In the genomic region with DNA sequence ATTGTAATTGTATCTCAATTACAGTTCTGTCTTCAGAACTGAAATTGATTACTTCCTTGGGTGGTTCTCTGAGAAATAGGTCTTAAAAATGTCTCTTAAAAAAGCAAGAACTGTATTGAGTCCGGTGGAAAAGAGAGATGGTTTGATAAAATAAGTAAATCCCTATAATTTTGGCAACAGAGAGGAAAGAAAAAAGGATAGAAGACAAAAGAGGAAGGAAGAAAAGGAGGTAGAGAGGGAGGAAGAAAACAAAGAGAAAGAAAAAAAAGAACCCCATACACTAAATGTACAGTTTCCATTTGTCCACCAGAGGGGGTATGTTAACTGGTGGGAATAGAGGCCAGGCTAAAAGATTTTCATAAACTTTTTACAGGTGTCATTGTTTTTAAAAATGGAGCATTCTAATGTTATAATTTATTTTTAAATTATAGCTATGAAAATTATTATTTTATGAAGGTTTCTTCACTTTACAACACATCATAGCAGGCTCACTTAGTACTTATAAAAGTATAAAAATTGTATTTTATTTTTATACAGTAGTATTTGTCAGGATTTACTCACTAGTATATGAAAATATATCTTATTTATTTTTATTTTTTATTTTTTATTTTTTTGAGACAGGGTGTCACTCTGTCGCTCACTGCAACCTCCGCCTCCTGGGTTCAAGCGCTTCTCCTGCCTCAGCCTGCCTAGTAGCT, we compare ENCODE assay signal across 8 cellular contexts. TPM values are rescaled to one million over a fixed set of nuclear protein-coding genes. Genes with fewer than 3 reads are reported as not detected.
A peak's percentile ranks its signal among the peaks of the same experiment; 100 is the strongest.
DNase-seq lines count a peak whose midpoint lies in the region; ATAC-seq, FAIRE-seq and TF ChIP-seq lines count a peak whose summit lies in the region.

No MANE protein-coding gene starts in this region.

- H3K27me3 Mint-ChIP-seq in naive thymus-derived CD8-positive, alpha-beta T cell, result peaks cover 0 to 2% (median 0%) of the 10 kb centered on the region in 5 donors

- FAIRE-seq in GM12891 (lab: Jason Lieb, UNC), result no peak

- peak overlapping the region; percentile 9 to 74 (median 59) for H3K4me3 Mint-ChIP-seq in naive thymus-derived CD8-positive, alpha-beta T cell

- 0 out of 2 replicates have a peak, but pooled peaks cover 6% of the 10 kb centered on the region for H3K36me3 ChIP-seq in OCI-LY1 (ENCODE audit: insufficient read depth, low read length)

- no peaks in the 10 kb centered on the region for H3F3A ChIP-seq in OCI-LY1 (ENCODE audit: insufficient read depth, low read length)

- H3K9me3 Mint-ChIP-seq in naive thymus-derived CD8-positive, alpha-beta T cell, result no peaks in the 10 kb centered on the region

- H3K9ac ChIP-seq in OCI-LY1 (ENCODE audit: low read length), result peak overlapping the region; percentile 15; the same call in 1 of the 2 replicates

- ATAC-seq in naive thymus-derived CD8-positive, alpha-beta T cell, result no peak
- no peak for ATAC-seq in GM19452 (IDR thresholded peaks at IDR 0.05; ENCODE audit: unreplicated experiment)

- H3K27ac ChIP-seq in OCI-LY1 (ENCODE audit: low read depth, low read length, poor library complexity, severe bottlenecking), result peak overlapping the region; percentile 82

- H3K4me3 ChIP-seq in OCI-LY1 (ENCODE audit: low read depth, low read length, poor library complexity, severe bottlenecking), result no peak overlapping the region

- peak overlapping the region in 6 of 10 donors; percentile 66 to 90 (median 70) for H3K27ac Mint-ChIP-seq in naive thymus-derived CD8-positive, alpha-beta T cell

- H3K4me2 ChIP-seq in OCI-LY1 (ENCODE audit: low read length), result peak overlapping the region; percentile 36

- H3K4me1 ChIP-seq in OCI-LY1 (ENCODE audit: insufficient read depth, low read length, severe bottlenecking), result peaks cover 44% of the 10 kb centered on the region

- no peaks in the 10 kb centered on the region for H3K9me3 ChIP-seq in OCI-LY1 (ENCODE audit: low read length)

- H3K27me3 ChIP-seq in OCI-LY1 (ENCODE audit: insufficient read depth, low read length), result no peaks in the 10 kb centered on the region

- POLR2A ChIA-PET in naive thymus-derived CD8-positive, alpha-beta T cell (lab: Charles Lee), result interaction anchor here (0.7 kb wide), 1 partner anchor 221 kb away, joined by 3 read pairs; no protein-coding TSS in a partner anchor

- in situ Hi-C loops in KBM-7 (cut with MboI; ENCODE audit: low pct_unique_long_range_greater_than_20kb, low sequenced_read_pairs), result no loop called here

- peaks cover 24% of the 10 kb centered on the region for H3K79me2 ChIP-seq in OCI-LY1 (ENCODE audit: insufficient read depth, low read length)

- H3K4me1 Mint-ChIP-seq in naive thymus-derived CD8-positive, alpha-beta T cell, result peaks cover 22 to 35% (median 29%) of the 10 kb centered on the region in 4 donors

- peak overlapping the region; percentile 86 for H2AFZ ChIP-seq in OCI-LY1 (ENCODE audit: low read length)

- H4K20me1 ChIP-seq in OCI-LY1 (ENCODE audit: insufficient read depth, low read length), result no peaks in the 10 kb centered on the region

- peak; percentile 84 for DNase-seq in DMS 273 (lab: John Stamatoyannopoulos, UW; ENCODE audit: unreplicated experiment)
- DNase-seq in KBM-7, result peak; percentile 63
- peak; percentile 50 for DNase-seq in central memory CD4-positive, alpha-beta T cell
- DNase-seq in naive thymus-derived CD8-positive, alpha-beta T cell, result peak in 5 of 10 donors; percentile 6 to 66 (median 58)
- no peak for DNase-seq in putamen (ENCODE audit: low spot score)
- DNase-seq in GM12891 (ENCODE audit: insufficient read length, low spot score), result no peak

- TF ChIP-seq CTCF in OCI-LY1 (IDR thresholded peaks at IDR 0.05; ENCODE audit: low read length), result peak; percentile 75

- TF ChIP-seq POLR2A in GM12891 (IDR thresholded peaks at IDR 0.05; ENCODE audit: low read depth, low read length), result no peak

- H3K36me3 Mint-ChIP-seq in naive thymus-derived CD8-positive, alpha-beta T cell, result peaks cover 0 to 3% (median 0%) of the 10 kb centered on the region in 3 donors

- H3K9me2 ChIP-seq in OCI-LY1 (ENCODE audit: low read depth, low read length), result no peaks in the 10 kb centered on the region

TF ChIP-seq in GM12891, 5 proteins besides CTCF, POLR2A, EP300 and RAD21:
- TF ChIP-seq POLR2AphosphoS5 (IDR thresholded peaks at IDR 0.05; ENCODE audit: low read depth, low read length) (no peak), POU2F2 (IDR thresholded peaks at IDR 0.05; ENCODE audit: low read depth, low read length) (no peak), SPI1 (IDR thresholded peaks at IDR 0.05; ENCODE audit: low read depth, low read length) (no peak), PAX5 (IDR thresholded peaks at IDR 0.05; ENCODE audit: insufficient read depth, low read length, severe bottlenecking) (no peak), TAF1 (IDR thresholded peaks at IDR 0.05; ENCODE audit: low read depth, low read length) (no peak)

RNA-seq across cellular contexts. Expression of a gene that starts 2.1 kb away (rescaled TPM):
- total RNA-seq in naive thymus-derived CD8-positive, alpha-beta T cell, result 1 to 10 TPM; 4.0 to 5.1 TPM
- 10 to 100 TPM in 1 of 3 donors, 1 to 10 TPM in 2; 5.5 to 13.1 (median 7.4) TPM for polyA plus RNA-seq in naive thymus-derived CD8-positive, alpha-beta T cell
- polyA plus RNA-seq in GM12891 (2012; ENCODE audit: low read depth, missing spikeins), result 53.0 TPM

RNA-seq across cellular contexts. Expression of a gene that starts 4.7 kb away (rescaled TPM):
- 10 to 100 TPM; 26.3 to 29.8 TPM for total RNA-seq in naive thymus-derived CD8-positive, alpha-beta T cell
- 1 to 10 TPM; 4.6 to 7.7 (median 5.8) TPM for polyA plus RNA-seq in naive thymus-derived CD8-positive, alpha-beta T cell
- 1.1 TPM for polyA plus RNA-seq in GM12891 (2012; ENCODE audit: low read depth, missing spikeins)

Comparison
In these comparisons a context has a peak if more than half of its experiments do, and no peak if none do; other contexts are left out.
1. DNase-seq: peak in DMS 273 (single experiment), KBM-7 (single experiment) and central memory CD4-positive, alpha-beta T cell (single experiment); none in putamen (single experiment) and GM12891 (single experiment).